Comparison of ENCODE assay signal across 16 cellular contexts in the genomic region with DNA sequence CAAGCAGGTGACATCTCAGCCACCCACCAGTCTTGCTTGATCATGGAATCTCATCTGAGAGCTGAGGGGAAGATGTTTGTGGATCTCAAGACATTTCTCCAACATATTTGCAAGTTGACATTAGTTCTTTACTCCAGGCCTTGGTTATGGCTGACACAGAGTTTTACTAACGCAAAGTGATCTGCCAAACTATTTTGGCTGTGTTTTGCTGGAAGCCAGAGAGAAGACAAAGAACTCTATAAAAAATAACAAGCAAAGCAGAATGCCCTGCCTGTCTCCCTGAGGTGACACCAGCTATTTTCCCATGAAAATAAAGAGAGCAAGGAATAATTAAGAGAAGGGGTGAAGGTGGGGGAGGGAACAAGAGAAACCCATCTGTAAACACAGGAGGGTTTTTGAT.
DNase-seq lines count a peak whose midpoint lies in the region; ATAC-seq and TF ChIP-seq lines count a peak whose summit lies in the region.
"Had no signal": no experiment of that assay in that cellular context is flagged by ENCODE, and none has a peak within 500 bp of the region (broad histone marks: within the 10 kb centered on the region; RNA-seq: fewer than 3 reads in every experiment).

No MANE protein-coding gene starts in this region.

- TF ChIP-seq CTCF in nephron (IDR thresholded peaks at IDR 0.05; ENCODE audit: unreplicated experiment in 3 of 3) (no peak), sigmoid colon (IDR thresholded peaks at IDR 0.05) (peak in 1 of 4 experiments; percentile 5), uterus (IDR thresholded peaks at IDR 0.05) (no peak)

- peak overlapping the region; percentile 14 to 46 (median 32) for H3K27ac Mint-ChIP-seq in nephron
- H3K27ac Mint-ChIP-seq: CD4-positive, alpha-beta memory T cell had no signal

- ATAC-seq in GM19324 (IDR thresholded peaks at IDR 0.05; ENCODE audit: low FRiP score, unreplicated experiment): no peak
- ATAC-seq: HCT116, HepG2 had no signal

- intact Hi-C loops in sigmoid colon (cut with DNase I) (loop anchor here (2.0 to 5.0 kb wide), 4 partner anchors 105 to 460 kb away; a partner anchor contains a TSS), uterus (cut with DNase I; ENCODE audit: low total_unique reads) (no loop called here)

- no peaks in the 10 kb centered on the region for H3K36me3 Mint-ChIP-seq in nephron (ENCODE audit: low read depth)
- H3K36me3 Mint-ChIP-seq: CD4-positive, alpha-beta memory T cell had no signal

- H3K9me3 ChIP-seq in sigmoid colon (no peaks in the 10 kb centered on the region), uterus (no peaks in the 10 kb centered on the region)
- H3K9me3 ChIP-seq: BE2C had no signal

- 77 to 81% methylated on average over 1 of the region's 1 CpG for WGBS in sigmoid colon, 2 donors

- H3K36me3 ChIP-seq in sigmoid colon (no peaks in the 10 kb centered on the region), uterus (no peaks in the 10 kb centered on the region)
- H3K36me3 ChIP-seq: BE2C had no signal

- H3K27ac ChIP-seq in sigmoid colon (peak overlapping the region in 3 of 4 donors; percentile 75 to 81 (median 79)), uterus (peak overlapping the region; percentile 67 to 70)
- H3K27ac ChIP-seq: C4-2B, GM23248 had no signal

- no peak overlapping the region for H3K4me3 Mint-ChIP-seq in nephron
- H3K4me3 Mint-ChIP-seq: CD4-positive, alpha-beta memory T cell had no signal

- H3K4me3 ChIP-seq in sigmoid colon (no peak overlapping the region), uterus (no peak overlapping the region)
- H3K4me3 ChIP-seq: GM23248 had no signal

- H3K27me3 Mint-ChIP-seq in nephron (ENCODE audit: low read depth): peaks cover 20% of the 10 kb centered on the region

- peaks cover 6% of the 10 kb centered on the region for H3K9me3 Mint-ChIP-seq in nephron

- H3K4me1 Mint-ChIP-seq in nephron: peaks cover 24% of the 10 kb centered on the region
- H3K4me1 Mint-ChIP-seq: CD4-positive, alpha-beta memory T cell had no signal

- peaks cover 3 to 49% (median 35%) of the 10 kb centered on the region in 4 donors for H3K4me1 ChIP-seq in sigmoid colon
- H3K4me1 ChIP-seq in uterus: no peaks in the 10 kb centered on the region
- H3K4me1 ChIP-seq: BE2C had no signal

- H3K27me3 ChIP-seq in sigmoid colon (no peaks in the 10 kb centered on the region), uterus (no peaks in the 10 kb centered on the region)
- H3K27me3 ChIP-seq: BE2C had no signal

- TF ChIP-seq EP300 in sigmoid colon (IDR thresholded peaks at IDR 0.05): peak in 1 of 4 donors; percentile 34

- TF ChIP-seq POLR2A in sigmoid colon (IDR thresholded peaks at IDR 0.05) (no peak), uterus (IDR thresholded peaks at IDR 0.05) (no peak)

- DNase-seq in NCI-H748 (lab: John Stamatoyannopoulos, UW; ENCODE audit: unreplicated experiment) (peak; percentile 2), NCI-H748 treated with DMSO at 0.1 percent for 48 hours (lab: John Stamatoyannopoulos, UW) (no peak), sigmoid colon (no peak), uterus (no peak), DMS53 (lab: John Stamatoyannopoulos, UW) (no peak), NCI-H226 (no peak)
- DNase-seq: 8988T; BE2C; CD4-positive, alpha-beta memory T cell; DMS153; GM23248 had no signal
